In genomic region chr6:161228911-161229591, GRCh38 we compare ENCODE assay signal across 8 cellular contexts. TPM values are rescaled to one million over a fixed set of nuclear protein-coding genes. Genes with fewer than 3 reads are reported as not detected.
DNase-seq lines count a peak whose midpoint lies in the region; ATAC-seq and TF ChIP-seq lines count a peak whose summit lies in the region.

No MANE protein-coding gene starts in this region.

- H3K27ac Mint-ChIP-seq in CD14-positive monocyte = peak overlapping the region in 6 of 7 donors; percentile 2 to 91 (median 77)
- peak overlapping the region; percentile 59 to 76 for H3K27ac Mint-ChIP-seq in natural killer cell treated with Interleukin-12 subunit alpha and Interleukin-12 subunit beta and Interleukin-15 and Interleukin-18, amount 100 ng/mL, for 72 hours

- peak; percentile 63 for ATAC-seq in GM21786 (IDR thresholded peaks at IDR 0.05; ENCODE audit: unreplicated experiment)
- ATAC-seq in natural killer cell treated with Interleukin-12 subunit alpha and Interleukin-12 subunit beta and Interleukin-15 and Interleukin-18, amount 100 ng/mL, for 72 hours = peak; percentile 56 to 84

- peaks cover 0 to 4% (median 2%) of the 10 kb centered on the region in 7 donors for H3K9me3 Mint-ChIP-seq in CD14-positive monocyte
- H3K9me3 Mint-ChIP-seq in natural killer cell treated with Interleukin-12 subunit alpha and Interleukin-12 subunit beta and Interleukin-15 and Interleukin-18, amount 100 ng/mL, for 72 hours = no peaks in the 10 kb centered on the region

- H3K27me3 ChIP-seq in dorsolateral prefrontal cortex = no peaks in the 10 kb centered on the region

- no peaks in the 10 kb centered on the region for H3K27me3 Mint-ChIP-seq in CD14-positive monocyte (ENCODE audit: low read depth in 3 of 3)
- H3K27me3 Mint-ChIP-seq in natural killer cell treated with Interleukin-12 subunit alpha and Interleukin-12 subunit beta and Interleukin-15 and Interleukin-18, amount 100 ng/mL, for 72 hours = peaks cover 0 to 4% of the 10 kb centered on the region in 2 donors

- intact Hi-C loops in CD14-positive monocyte (cut with micrococcal nuclease) = no loop called here
- intact Hi-C loops in dorsolateral prefrontal cortex (cut with DNase I) = loop anchor here (5.0 kb wide), 2 partner anchors 43 to 62 kb away; partner anchors contain the start of gene AGPAT4 (in 2 of the 2)

- TF ChIP-seq CTCF in CD14-positive monocyte (IDR thresholded peaks at IDR 0.05) (no peak), dorsolateral prefrontal cortex (IDR thresholded peaks at IDR 0.05 in 54 of 56, conservative IDR thresholded peaks at IDR 0.05 in 2 of 56; ENCODE audit: low read depth in 1 of 56, partially characterized antibody in 56 of 56) (peak in 3 of 56 donors; percentile 9 to 13 (median 11))

- H3K4me1 Mint-ChIP-seq in CD14-positive monocyte = peaks cover 29% of the 10 kb centered on the region
- peaks cover 39 to 63% of the 10 kb centered on the region in 2 donors for H3K4me1 Mint-ChIP-seq in natural killer cell treated with Interleukin-12 subunit alpha and Interleukin-12 subunit beta and Interleukin-15 and Interleukin-18, amount 100 ng/mL, for 72 hours (ENCODE audit: low read depth in 2 of 2)

- H3K27ac ChIP-seq in dorsolateral prefrontal cortex = peak overlapping the region; percentile 22 to 93 (median 85)

- H3K4me3 Mint-ChIP-seq in CD14-positive monocyte = no peak overlapping the region
- H3K4me3 Mint-ChIP-seq in natural killer cell treated with Interleukin-12 subunit alpha and Interleukin-12 subunit beta and Interleukin-15 and Interleukin-18, amount 100 ng/mL, for 72 hours = peak overlapping the region; percentile 78

- DNase-seq in CD14-positive monocyte (ENCODE audit: low spot score) (peak; percentile 57), NOMO-1 treated with dmso at 0.1 percent for 144 hours (lab: John Stamatoyannopoulos, UW; ENCODE audit: unreplicated experiment) (peak; percentile 66), dorsolateral prefrontal cortex (peak in 1 of 10 donors; percentile 47), NCI-H1105 (lab: John Stamatoyannopoulos, UW) (no peak), NCI-H1436 (lab: John Stamatoyannopoulos, UW) (no peak)
- no peak for DNase-seq in natural killer cell treated with Interleukin-12 subunit alpha and Interleukin-12 subunit beta and Interleukin-15 and Interleukin-18, amount 100 ng/mL, for 72 hours (ENCODE audit: low spot score)
- DNase-seq in stimulated activated CD4-positive, alpha-beta T cell treated with anti-CD3 and anti-CD28 coated beads, Interleukin-4, amount 100 ng/mL, for 4 hours = no peak

- H3K4me3 ChIP-seq in dorsolateral prefrontal cortex = peak overlapping the region in 50 of 59 donors; percentile 3 to 53 (median 21)

- peaks cover 21 to 27% of the 10 kb centered on the region in 2 donors for H3K36me3 Mint-ChIP-seq in CD14-positive monocyte
- H3K36me3 Mint-ChIP-seq in natural killer cell treated with Interleukin-12 subunit alpha and Interleukin-12 subunit beta and Interleukin-15 and Interleukin-18, amount 100 ng/mL, for 72 hours = peaks cover 13% of the 10 kb centered on the region

RNA-seq across cellular contexts. Expression of gene AGPAT4, which starts 44.8 kb away (rescaled TPM):
- polyA plus RNA-seq in CD14-positive monocyte = 1 to 10 TPM; 6.4 to 6.9 TPM
- total RNA-seq in dorsolateral prefrontal cortex = 100 to 1,000 TPM in 5 of 120 experiments, 10 to 100 TPM in 115; 34.6 to 138 (median 62.5) TPM
- 10 to 100 TPM in 1 of 2 donors, 1 to 10 TPM in 1; 7.6 to 12.1 TPM for total RNA-seq in natural killer cell treated with Interleukin-12 subunit alpha and Interleukin-12 subunit beta and Interleukin-15 and Interleukin-18, amount 100 ng/mL, for 72 hours

Comparison
In these comparisons a context has a peak if more than half of its experiments do, and no peak if none do; other contexts are left out.
1. DNase-seq: peak in CD14-positive monocyte (single experiment) and NOMO-1 treated with dmso at 0.1 percent for 144 hours (single experiment); none in natural killer cell treated with Interleukin-12 subunit alpha and Interleukin-12 subunit beta and Interleukin-15 and Interleukin-18, amount 100 ng/mL, for 72 hours (single experiment), NCI-H1105 (single experiment), stimulated activated CD4-positive, alpha-beta T cell treated with anti-CD3 and anti-CD28 coated beads, Interleukin-4, amount 100 ng/mL, for 4 hours (0 of 2) and NCI-H1436 (single experiment).
2. intact Hi-C loops: an anchor here in dorsolateral prefrontal cortex (5.0 kb wide); none called in CD14-positive monocyte.